Comparison of ENCODE assay signal across 15 cellular contexts in genomic region chr19:22945560-22945959, GRCh38. TPM values are rescaled to one million over a fixed set of nuclear protein-coding genes. Genes with fewer than 3 reads are reported as not detected.
DNase-seq lines count a peak whose midpoint lies in the region; ATAC-seq lines count a peak whose summit lies in the region.
"Had no signal": no experiment of that assay in that cellular context is flagged by ENCODE, and none has a peak within 500 bp of the region (broad histone marks: within the 10 kb centered on the region; RNA-seq: fewer than 3 reads in every experiment).

No MANE protein-coding gene starts in this region.

- DNase-seq in NCI-H82 (lab: John Stamatoyannopoulos, UW): peak; percentile 17
- DNase-seq in NCI-H82 treated with DMSO at 0.1 percent for 48 hours (lab: John Stamatoyannopoulos, UW; ENCODE audit: unreplicated experiment): no peak
- DNase-seq in LHCN-M2 (ENCODE audit: low read depth): peak; percentile 20
- peak; percentile 0 for DNase-seq in cerebellar cortex (ENCODE audit: low spot score)
- DNase-seq in myocyte (ENCODE audit: low read depth): peak; percentile 27
- no peak for DNase-seq in NOMO-1 (lab: John Stamatoyannopoulos, UW; ENCODE audit: unreplicated experiment in 2 of 2)
- DNase-seq in NCI-H2227 (lab: John Stamatoyannopoulos, UW; ENCODE audit: unreplicated experiment): no peak
- DNase-seq: NCI-H446; psoas muscle; SHP77 treated with DMSO at 0.1 percent for 48 hours; stimulated activated CD4-positive, alpha-beta T cell treated with anti-CD3 and anti-CD28 coated beads, Interleukin-2, amount 100 ng/mL, for 48 hours; stimulated activated naive B cell treated with anti-CD40 and anti-IgM and Interleukin-4, amounts not matched to agents 10 μg/mL and 1 μg/mL and 100 μg/mL, for 72 hours had no signal

- no peak for ATAC-seq in HG03469 (IDR thresholded peaks at IDR 0.05; ENCODE audit: unreplicated experiment)
- ATAC-seq: mucosa of descending colon; psoas muscle; stimulated activated naive B cell treated with anti-CD40 and anti-IgM and Interleukin-4, amounts not matched to agents 10 μg/mL and 1 μg/mL and 100 μg/mL, for 72 hours had no signal

RNA-seq across cellular contexts. Expression of gene ZNF728, which starts 57.4 kb away (rescaled TPM):
- total RNA-seq in LHCN-M2 (2014; rRNA removed) (not detected in 2 replicates), myocyte (not detected in 2 replicates)
- not detected for polyA plus RNA-seq in LHCN-M2 (2012)
- not detected for polyA plus RNA-seq in myocyte (2012)
- polyA plus RNA-seq: AG04450 had no signal

Comparison
In these comparisons a context has a peak if more than half of its experiments do, and no peak if none do; other contexts are left out.
1. DNase-seq: peak in NCI-H82 (single experiment), LHCN-M2 (single experiment), cerebellar cortex (single experiment) and myocyte (single experiment); none in NCI-H82 treated with DMSO at 0.1 percent for 48 hours (single experiment), NOMO-1 (0 of 2) and NCI-H2227 (single experiment).